In the genomic region with DNA sequence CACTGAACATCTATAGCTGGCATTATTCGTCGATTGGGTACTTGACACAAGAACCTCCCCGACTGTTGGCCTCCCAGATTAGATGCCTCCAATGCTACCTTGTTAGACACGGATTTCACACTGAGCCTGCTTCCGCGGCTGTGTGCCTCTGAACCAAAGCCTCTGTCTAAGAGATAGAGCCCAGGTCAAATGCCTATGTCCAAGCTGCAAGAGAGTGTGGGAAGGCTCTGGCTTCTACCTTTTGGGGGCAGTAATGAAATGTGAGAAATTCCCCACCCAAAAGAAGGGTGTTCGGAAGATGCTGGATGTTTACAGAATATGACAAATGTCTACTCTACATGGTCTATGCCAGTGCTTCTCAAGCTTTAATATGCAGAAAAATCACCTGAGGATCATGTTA, we compare ENCODE assay signal across 8 cellular contexts. TPM values are rescaled to one million over a fixed set of nuclear protein-coding genes. Genes with fewer than 3 reads are reported as not detected.
A peak's percentile ranks its signal among the peaks of the same experiment; 100 is the strongest.
DNase-seq lines count a peak whose midpoint lies in the region; ATAC-seq and TF ChIP-seq lines count a peak whose summit lies in the region.

No MANE protein-coding gene starts in this region.

- no peak overlapping the region for H3K27ac ChIP-seq in breast epithelium
- no peak overlapping the region for H3K27ac ChIP-seq in colonic mucosa

- no peak for TF ChIP-seq POLR2A in breast epithelium (IDR thresholded peaks at IDR 0.05)

- peaks cover 16% of the 10 kb centered on the region for H3K4me1 Mint-ChIP-seq in MCF 10A (ENCODE audit: insufficient read depth, unreplicated experiment)
- H3K4me1 Mint-ChIP-seq in stimulated activated naive B cell treated with anti-CD40 and anti-IgM and Interleukin-4, amounts not matched to agents 10 μg/mL and 1 μg/mL and 100 μg/mL, for 72 hours: peaks cover 24 to 40% of the 10 kb centered on the region in 2 donors

- H3K36me3 ChIP-seq in breast epithelium (no peaks in the 10 kb centered on the region), colonic mucosa (no peaks in the 10 kb centered on the region)

- intact Hi-C loops in MCF 10A (cut with micrococcal nuclease): loop anchor here (10.0 kb wide), 1 partner anchor 122 kb away; the partner anchor contains the start of gene BAHD1
- intact Hi-C loops in breast epithelium (cut with DNase I; ENCODE audit: low total_unique reads): no loop called here
- intact Hi-C loops in colonic mucosa (cut with DNase I): no loop called here

- CTCF ChIA-PET in MCF 10A (lab: Yijun Ruan, JAX): interaction anchor here (0.6 to 0.7 kb wide), 4 partner anchors 24 to 916 kb away, joined by 3 to 4 read pairs (median 4); no protein-coding TSS in a partner anchor

- no peak overlapping the region for H3K4me3 Mint-ChIP-seq in MCF 10A (ENCODE audit: unreplicated experiment)
- H3K4me3 Mint-ChIP-seq in stimulated activated naive B cell treated with anti-CD40 and anti-IgM and Interleukin-4, amounts not matched to agents 10 μg/mL and 1 μg/mL and 100 μg/mL, for 72 hours: no peak overlapping the region

- no peak overlapping the region for H3K27ac Mint-ChIP-seq in MCF 10A (ENCODE audit: low read depth, unreplicated experiment)
- H3K27ac Mint-ChIP-seq in stimulated activated naive B cell treated with anti-CD40 and anti-IgM and Interleukin-4, amounts not matched to agents 10 μg/mL and 1 μg/mL and 100 μg/mL, for 72 hours: peak overlapping the region; percentile 42

- POLR2A ChIA-PET in MCF 10A (lab: Yijun Ruan, JAX): interaction anchor here (0.6 to 1.3 kb wide), 4 partner anchors 23 to 126 kb away, joined by 3 to 6 read pairs (median 5); partner anchors contain the start of gene BAHD1

- no TSS peak for BruUV-seq in MCF 10A (replicated peaks; lab: Mats Ljungman, UMichigan)

- peaks cover 15% of the 10 kb centered on the region for H3K36me3 Mint-ChIP-seq in MCF 10A (ENCODE audit: insufficient read depth, unreplicated experiment)
- H3K36me3 Mint-ChIP-seq in stimulated activated naive B cell treated with anti-CD40 and anti-IgM and Interleukin-4, amounts not matched to agents 10 μg/mL and 1 μg/mL and 100 μg/mL, for 72 hours: peaks cover 2 to 5% of the 10 kb centered on the region in 2 donors

- no peak overlapping the region for H3K4me3 ChIP-seq in breast epithelium
- no peak overlapping the region for H3K4me3 ChIP-seq in choroid plexus epithelial cell (ENCODE audit: low read depth, low read length)
- H3K4me3 ChIP-seq in colonic mucosa: no peak overlapping the region

- peaks cover 0 to 8% of the 10 kb centered on the region in 2 donors for H3K4me1 ChIP-seq in breast epithelium
- H3K4me1 ChIP-seq in colonic mucosa: peaks cover 7% of the 10 kb centered on the region

- DNase-seq in MCF 10A (ENCODE audit: unreplicated experiment) (peak; percentile 36), breast epithelium (ENCODE audit: low spot score in 2 of 2) (no peak), NCI-H82 treated with DMSO at 0.1 percent for 48 hours (lab: John Stamatoyannopoulos, UW; ENCODE audit: unreplicated experiment) (peak; percentile 8), choroid plexus epithelial cell (ENCODE audit: low read depth) (peak; percentile 23), T-helper 2 cell (no peak), colonic mucosa (no peak)
- DNase-seq in stimulated activated naive B cell treated with anti-CD40 and anti-IgM and Interleukin-4, amounts not matched to agents 10 μg/mL and 1 μg/mL and 100 μg/mL, for 72 hours: no peak

- no peaks in the 10 kb centered on the region for H3K27me3 Mint-ChIP-seq in MCF 10A (ENCODE audit: insufficient read depth, unreplicated experiment)
- H3K27me3 Mint-ChIP-seq in stimulated activated naive B cell treated with anti-CD40 and anti-IgM and Interleukin-4, amounts not matched to agents 10 μg/mL and 1 μg/mL and 100 μg/mL, for 72 hours: no peaks in the 10 kb centered on the region

- H3K9me3 Mint-ChIP-seq in MCF 10A (ENCODE audit: unreplicated experiment): no peaks in the 10 kb centered on the region
- H3K9me3 Mint-ChIP-seq in stimulated activated naive B cell treated with anti-CD40 and anti-IgM and Interleukin-4, amounts not matched to agents 10 μg/mL and 1 μg/mL and 100 μg/mL, for 72 hours: no peaks in the 10 kb centered on the region

- no peak for ATAC-seq in stimulated activated naive B cell treated with anti-CD40 and anti-IgM and Interleukin-4, amounts not matched to agents 10 μg/mL and 1 μg/mL and 100 μg/mL, for 72 hours (replicated peaks)
- no peak for ATAC-seq in GM18502 (IDR thresholded peaks at IDR 0.05; ENCODE audit: poor library complexity, unreplicated experiment)

- TF ChIP-seq CTCF in MCF 10A (IDR thresholded peaks at IDR 0.05; ENCODE audit: unreplicated experiment) (peak; percentile 20), breast epithelium (IDR thresholded peaks at IDR 0.05) (no peak), choroid plexus epithelial cell (conservative IDR thresholded peaks at IDR 0.05; ENCODE audit: low read depth, low read length) (peak; percentile 46), colonic mucosa (IDR thresholded peaks at IDR 0.05) (no peak)

- no peak overlapping the region for H3K9ac ChIP-seq in colonic mucosa (ENCODE audit: low read depth in 2 of 2, low read length in 2 of 2)

- no peaks in the 10 kb centered on the region for H3K27me3 ChIP-seq in breast epithelium
- H3K27me3 ChIP-seq in colonic mucosa: no peaks in the 10 kb centered on the region

- H3K9me3 ChIP-seq in breast epithelium (no peaks in the 10 kb centered on the region), colonic mucosa (no peaks in the 10 kb centered on the region)

RNA-seq across cellular contexts. Expression of gene RPUSD2, which starts 2.0 kb away (rescaled TPM):
- 13.4 and 13.9 TPM in 2 replicates for total RNA-seq in MCF 10A (2022)
- 10 to 100 TPM in 1 of 3 donors, 1 to 10 TPM in 2; 5.8 to 12.5 (median 7.2) TPM for total RNA-seq in breast epithelium
- 10 to 100 TPM; 11.0 to 17.0 TPM for total RNA-seq in colonic mucosa

RNA-seq across cellular contexts. Expression of gene CCDC32, which starts 2.3 kb away (rescaled TPM):
- total RNA-seq in MCF 10A (2022) (17.9 and 18.1 TPM in 2 replicates), breast epithelium (10 to 100 TPM; 35.0 to 42.3 (median 36.4) TPM), colonic mucosa (10 to 100 TPM; 27.5 to 32.0 TPM)

RNA-seq across cellular contexts. Expression of gene KNL1, which starts 26.9 kb away (rescaled TPM):
- total RNA-seq in MCF 10A (2022) (7.9 and 11.4 TPM in 2 replicates), breast epithelium (1 to 10 TPM in 2 of 3 donors, under 1 TPM in 1; 0.66 to 1.8 (median 1.3) TPM), colonic mucosa (10 to 100 TPM in 1 of 2 donors, 1 to 10 TPM in 1; 8.5 to 18.8 TPM)

Comparison
In these comparisons a context has a peak if more than half of its experiments do, and no peak if none do; other contexts are left out.
1. DNase-seq: peak in MCF 10A (single experiment), NCI-H82 treated with DMSO at 0.1 percent for 48 hours (single experiment) and choroid plexus epithelial cell (single experiment); none in breast epithelium (0 of 2), stimulated activated naive B cell treated with anti-CD40 and anti-IgM and Interleukin-4, amounts not matched to agents 10 μg/mL and 1 μg/mL and 100 μg/mL, for 72 hours (single experiment), T-helper 2 cell (0 of 5) and colonic mucosa (single experiment).
2. CTCF ChIP-seq: peak in MCF 10A (single experiment) and choroid plexus epithelial cell (single experiment); none in breast epithelium (0 of 3) and colonic mucosa (single experiment).